Comparison of ENCODE assay signal across 12 cellular contexts in the genomic region with DNA sequence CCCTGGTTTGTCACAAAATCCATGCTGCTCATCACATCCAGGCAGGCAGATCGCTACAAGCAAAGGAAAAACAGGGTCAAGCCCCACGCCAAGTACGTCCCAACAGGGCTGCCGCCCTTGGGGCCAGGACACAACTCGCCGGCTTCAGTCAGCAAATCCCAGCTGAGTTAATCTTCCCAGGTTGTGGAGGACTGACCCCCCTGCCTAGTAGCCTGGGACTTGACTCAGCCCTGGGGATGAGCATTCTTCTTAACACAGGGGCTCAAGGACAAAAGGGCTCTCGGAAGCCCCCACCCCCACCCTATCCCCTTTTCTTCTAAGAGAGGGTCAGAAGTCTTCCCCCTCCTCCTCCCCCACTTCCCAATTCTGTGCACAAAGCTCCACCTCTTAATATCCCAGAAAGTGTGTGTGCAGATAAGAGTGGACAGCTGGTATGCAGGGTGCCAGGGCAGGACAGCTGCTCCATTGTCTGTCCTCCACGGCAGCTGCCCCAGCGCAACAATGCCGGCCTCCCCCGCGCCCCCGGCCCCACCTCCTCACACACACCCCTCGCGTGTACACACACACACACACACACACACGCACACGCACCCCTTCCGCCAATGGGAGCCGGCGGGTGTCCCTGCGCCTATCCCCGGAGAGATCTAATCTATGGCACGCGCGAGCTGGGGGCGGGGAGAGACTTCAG. TPM values are rescaled to one million over a fixed set of nuclear protein-coding genes. Genes with fewer than 3 reads are reported as not detected.
A peak's percentile ranks its signal among the peaks of the same experiment; 100 is the strongest.
DNase-seq lines count a peak whose midpoint lies in the region; ATAC-seq and TF ChIP-seq lines count a peak whose summit lies in the region.
"Had no signal": no experiment of that assay in that cellular context is flagged by ENCODE, and none has a peak within 500 bp of the region (broad histone marks: within the 10 kb centered on the region; RNA-seq: fewer than 3 reads in every experiment).

No MANE protein-coding gene starts in this region.

- peaks cover 56% of the 10 kb centered on the region for H3K27me3 Mint-ChIP-seq in GM23338 (ENCODE audit: insufficient read depth, low read depth, poor library complexity)
- H3K27me3 Mint-ChIP-seq in effector memory CD8-positive, alpha-beta T cell = peaks cover 35 to 62% of the 10 kb centered on the region in 2 donors

- H3F3A ChIP-seq in GM23338 (replicated peaks; ENCODE audit: low read depth) = peaks cover 8% of the 10 kb centered on the region; the same call in 1 of the 2 replicates

- H3K9me2 ChIP-seq in GM23338 (ENCODE audit: insufficient read depth) = no peaks in the 10 kb centered on the region

- peaks cover 32% of the 10 kb centered on the region for H3K4me1 Mint-ChIP-seq in GM23338
- peaks cover 15% of the 10 kb centered on the region in 2 donors for H3K4me1 Mint-ChIP-seq in effector memory CD8-positive, alpha-beta T cell (ENCODE audit: low read depth in 2 of 2)

- peak overlapping the region; percentile 49 for H3K4me3 Mint-ChIP-seq in GM23338
- no peak overlapping the region for H3K4me3 Mint-ChIP-seq in effector memory CD8-positive, alpha-beta T cell
- H3K4me3 Mint-ChIP-seq: activated CD4-positive, alpha-beta memory T cell treated with anti-CD3 and anti-CD28 coated beads for 36 hours had no signal

- H3K9me3 Mint-ChIP-seq in GM23338 = peaks cover 8% of the 10 kb centered on the region
- H3K9me3 Mint-ChIP-seq in effector memory CD8-positive, alpha-beta T cell = no peaks in the 10 kb centered on the region
- H3K9me3 Mint-ChIP-seq: activated CD4-positive, alpha-beta memory T cell treated with anti-CD3 and anti-CD28 coated beads for 36 hours had no signal

- H3K79me2 ChIP-seq in GM23338 (replicated peaks; ENCODE audit: insufficient read depth) = no peaks in the 10 kb centered on the region

- peak overlapping the region; percentile 16; the same call in 1 of the 2 replicates for H3K4me2 ChIP-seq in GM23338

- no peaks in the 10 kb centered on the region; the same call in 1 of the 2 replicates for H4K20me1 ChIP-seq in GM23338 (replicated peaks; ENCODE audit: insufficient read depth)

- TF ChIP-seq CTCF in GM23338 (conservative IDR thresholded peaks at IDR 0.05; ENCODE audit: low read depth in 2 of 2) = no peak

- H3K4me1 ChIP-seq in GM23338 (ENCODE audit: insufficient read depth) = peaks cover 16% of the 10 kb centered on the region

- H2AFZ ChIP-seq in GM23338 = no peak overlapping the region

- H3K36me3 Mint-ChIP-seq in GM23338 (ENCODE audit: low read depth) = peaks cover 14% of the 10 kb centered on the region
- H3K36me3 Mint-ChIP-seq in effector memory CD8-positive, alpha-beta T cell (ENCODE audit: insufficient read depth) = peaks cover 10% of the 10 kb centered on the region
- H3K36me3 Mint-ChIP-seq: activated CD4-positive, alpha-beta memory T cell treated with anti-CD3 and anti-CD28 coated beads for 36 hours had no signal

- ATAC-seq in GM23338 (peak; percentile 10), GM18861 (IDR thresholded peaks at IDR 0.05; ENCODE audit: unreplicated experiment) (no peak)
- no peak for ATAC-seq in effector memory CD8-positive, alpha-beta T cell (replicated peaks)

- no peak overlapping the region for H3K27ac Mint-ChIP-seq in GM23338
- H3K27ac Mint-ChIP-seq in effector memory CD8-positive, alpha-beta T cell = peak overlapping the region in 1 of 2 donors; percentile 65
- H3K27ac Mint-ChIP-seq: activated CD4-positive, alpha-beta memory T cell treated with anti-CD3 and anti-CD28 coated beads for 36 hours had no signal

- peaks cover 53% of the 10 kb centered on the region for H3K27me3 ChIP-seq in GM23338 (ENCODE audit: insufficient read depth)

- no peak overlapping the region for H3K4me3 ChIP-seq in GM23338

- H3K27ac ChIP-seq in GM23338 (ENCODE audit: low read depth) = no peak overlapping the region

- intact Hi-C loops in cardiac septum (cut with DNase I) (loop anchor here (5.0 kb wide), 1 partner anchor 149 kb away; no protein-coding TSS in a partner anchor), posterior cingulate gyrus (cut with DNase I) (loop anchor here (5.0 kb wide), 1 partner anchor 39 kb away; no protein-coding TSS in a partner anchor)

- DNase-seq in GM23338 (ENCODE audit: low spot score) (no peak), SHP77 (lab: John Stamatoyannopoulos, UW) (peak; percentile 68 to 78), cardiac septum (ENCODE audit: low spot score) (peak; percentile 77), posterior cingulate gyrus (peak; percentile 55 to 96 (median 74)), D341Med (ENCODE audit: low spot score) (no peak)
- DNase-seq in effector memory CD8-positive, alpha-beta T cell = no peak
- no peak for DNase-seq in activated T-cell treated with anti-CD3 and anti-CD28 coated beads, Interleukin-2, amount 50 U/mL, for 1 hour
- DNase-seq: activated CD4-positive, alpha-beta memory T cell treated with anti-CD3 and anti-CD28 coated beads for 36 hours; DMS79 treated with DMSO at 0.1 percent for 48 hours; effector CD8-positive, alpha-beta T cell; NCI-H510A had no signal

- no peaks in the 10 kb centered on the region for H3K36me3 ChIP-seq in GM23338 (ENCODE audit: insufficient read depth)

TF ChIP-seq in GM23338, 12 proteins besides CTCF, POLR2A, EP300 and RAD21:
- TF ChIP-seq JUNB (IDR thresholded peaks at IDR 0.05; ENCODE audit: unreplicated experiment) = no peak
- TF ChIP-seq, protein P1, sequence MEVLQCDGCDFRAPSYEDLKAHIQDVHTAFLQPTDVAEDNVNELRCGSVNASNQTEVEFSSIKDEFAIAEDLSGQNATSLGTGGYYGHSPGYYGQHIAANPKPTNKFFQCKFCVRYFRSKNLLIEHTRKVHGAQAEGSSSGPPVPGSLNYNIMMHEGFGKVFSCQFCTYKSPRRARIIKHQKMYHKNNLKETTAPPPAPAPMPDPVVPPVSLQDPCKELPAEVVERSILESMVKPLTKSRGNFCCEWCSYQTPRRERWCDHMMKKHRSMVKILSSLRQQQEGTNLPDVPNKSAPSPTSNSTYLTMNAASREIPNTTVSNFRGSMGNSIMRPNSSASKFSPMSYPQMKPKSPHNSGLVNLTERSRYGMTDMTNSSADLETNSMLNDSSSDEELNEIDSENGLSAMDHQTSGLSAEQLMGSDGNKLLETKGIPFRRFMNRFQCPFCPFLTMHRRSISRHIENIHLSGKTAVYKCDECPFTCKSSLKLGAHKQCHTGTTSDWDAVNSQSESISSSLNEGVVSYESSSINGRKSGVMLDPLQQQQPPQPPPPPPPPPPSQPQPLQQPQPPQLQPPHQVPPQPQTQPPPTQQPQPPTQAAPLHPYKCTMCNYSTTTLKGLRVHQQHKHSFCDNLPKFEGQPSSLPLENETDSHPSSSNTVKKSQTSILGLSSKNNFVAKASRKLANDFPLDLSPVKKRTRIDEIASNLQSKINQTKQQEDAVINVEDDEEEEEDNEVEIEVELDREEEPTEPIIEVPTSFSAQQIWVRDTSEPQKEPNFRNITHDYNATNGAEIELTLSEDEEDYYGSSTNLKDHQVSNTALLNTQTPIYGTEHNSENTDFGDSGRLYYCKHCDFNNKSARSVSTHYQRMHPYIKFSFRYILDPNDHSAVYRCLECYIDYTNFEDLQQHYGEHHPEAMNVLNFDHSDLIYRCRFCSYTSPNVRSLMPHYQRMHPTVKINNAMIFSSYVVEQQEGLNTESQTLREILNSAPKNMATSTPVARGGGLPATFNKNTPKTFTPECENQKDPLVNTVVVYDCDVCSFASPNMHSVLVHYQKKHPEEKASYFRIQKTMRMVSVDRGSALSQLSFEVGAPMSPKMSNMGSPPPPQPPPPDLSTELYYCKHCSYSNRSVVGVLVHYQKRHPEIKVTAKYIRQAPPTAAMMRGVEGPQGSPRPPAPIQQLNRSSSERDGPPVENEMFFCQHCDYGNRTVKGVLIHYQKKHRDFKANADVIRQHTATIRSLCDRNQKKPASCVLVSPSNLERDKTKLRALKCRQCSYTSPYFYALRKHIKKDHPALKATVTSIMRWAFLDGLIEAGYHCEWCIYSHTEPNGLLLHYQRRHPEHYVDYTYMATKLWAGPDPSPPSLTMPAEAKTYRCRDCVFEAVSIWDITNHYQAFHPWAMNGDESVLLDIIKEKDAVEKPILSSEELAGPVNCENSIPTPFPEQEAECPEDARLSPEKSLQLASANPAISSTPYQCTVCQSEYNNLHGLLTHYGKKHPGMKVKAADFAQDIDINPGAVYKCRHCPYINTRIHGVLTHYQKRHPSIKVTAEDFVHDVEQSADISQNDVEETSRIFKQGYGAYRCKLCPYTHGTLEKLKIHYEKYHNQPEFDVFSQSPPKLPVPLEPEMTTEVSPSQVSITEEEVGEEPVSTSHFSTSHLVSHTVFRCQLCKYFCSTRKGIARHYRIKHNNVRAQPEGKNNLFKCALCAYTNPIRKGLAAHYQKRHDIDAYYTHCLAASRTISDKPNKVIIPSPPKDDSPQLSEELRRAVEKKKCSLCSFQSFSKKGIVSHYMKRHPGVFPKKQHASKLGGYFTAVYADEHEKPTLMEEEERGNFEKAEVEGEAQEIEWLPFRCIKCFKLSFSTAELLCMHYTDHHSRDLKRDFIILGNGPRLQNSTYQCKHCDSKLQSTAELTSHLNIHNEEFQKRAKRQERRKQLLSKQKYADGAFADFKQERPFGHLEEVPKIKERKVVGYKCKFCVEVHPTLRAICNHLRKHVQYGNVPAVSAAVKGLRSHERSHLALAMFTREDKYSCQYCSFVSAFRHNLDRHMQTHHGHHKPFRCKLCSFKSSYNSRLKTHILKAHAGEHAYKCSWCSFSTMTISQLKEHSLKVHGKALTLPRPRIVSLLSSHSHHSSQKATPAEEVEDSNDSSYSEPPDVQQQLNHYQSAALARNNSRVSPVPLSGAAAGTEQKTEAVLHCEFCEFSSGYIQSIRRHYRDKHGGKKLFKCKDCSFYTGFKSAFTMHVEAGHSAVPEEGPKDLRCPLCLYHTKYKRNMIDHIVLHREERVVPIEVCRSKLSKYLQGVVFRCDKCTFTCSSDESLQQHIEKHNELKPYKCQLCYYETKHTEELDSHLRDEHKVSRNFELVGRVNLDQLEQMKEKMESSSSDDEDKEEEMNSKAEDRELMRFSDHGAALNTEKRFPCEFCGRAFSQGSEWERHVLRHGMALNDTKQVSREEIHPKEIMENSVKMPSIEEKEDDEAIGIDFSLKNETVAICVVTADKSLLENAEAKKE (CRISPR knock-in tag; IDR thresholded peaks at IDR 0.05) = no peak
- no peak for TF ChIP-seq CREB1 (CRISPR knock-in tag; IDR thresholded peaks at IDR 0.05; ENCODE audit: low read depth)
- no peak for TF ChIP-seq NANOG (IDR thresholded peaks at IDR 0.05; ENCODE audit: borderline replicate concordance)
- TF ChIP-seq EZH2phosphoT487 (IDR thresholded peaks at IDR 0.05; ENCODE audit: unreplicated experiment) = no peak
- TF ChIP-seq EZH2 (IDR thresholded peaks at IDR 0.05; ENCODE audit: low read depth, unreplicated experiment) = no peak
TF ChIP-seq in GM23338: peak in this region for 0.

RNA-seq across cellular contexts. Expression of a gene that starts 4.5 kb away (rescaled TPM):
- 4.6 and 4.8 TPM in 2 replicates for total RNA-seq in GM23338 (2014; rRNA removed; shearing (Covaris generic))
- 2.2 and 2.6 TPM in 2 replicates for polyA plus RNA-seq in GM23338 (2016; fragmentation: Nextera tagmentation; extraction: Ambion mirVana)
- 6.4 TPM for total RNA-seq in cardiac septum

RNA-seq across cellular contexts. Expression of a gene that starts 20.2 kb away (rescaled TPM):
- 14.4 and 16.7 TPM in 2 replicates for total RNA-seq in GM23338 (2014; rRNA removed; shearing (Covaris generic))
- polyA plus RNA-seq in GM23338 (2016; fragmentation: Nextera tagmentation; extraction: Ambion mirVana) = 5.8 and 7.2 TPM in 2 replicates
- 27.4 TPM for total RNA-seq in cardiac septum

Comparison
In these comparisons a context has a peak if more than half of its experiments do, and no peak if none do; other contexts are left out.
1. DNase-seq: peak in SHP77 (2 of 2), cardiac septum (single experiment) and posterior cingulate gyrus (10 of 10); none in GM23338 (single experiment), D341Med (single experiment), effector memory CD8-positive, alpha-beta T cell (0 of 3) and activated T-cell treated with anti-CD3 and anti-CD28 coated beads, Interleukin-2, amount 50 U/mL, for 1 hour (single experiment).